In the genomic region with DNA sequence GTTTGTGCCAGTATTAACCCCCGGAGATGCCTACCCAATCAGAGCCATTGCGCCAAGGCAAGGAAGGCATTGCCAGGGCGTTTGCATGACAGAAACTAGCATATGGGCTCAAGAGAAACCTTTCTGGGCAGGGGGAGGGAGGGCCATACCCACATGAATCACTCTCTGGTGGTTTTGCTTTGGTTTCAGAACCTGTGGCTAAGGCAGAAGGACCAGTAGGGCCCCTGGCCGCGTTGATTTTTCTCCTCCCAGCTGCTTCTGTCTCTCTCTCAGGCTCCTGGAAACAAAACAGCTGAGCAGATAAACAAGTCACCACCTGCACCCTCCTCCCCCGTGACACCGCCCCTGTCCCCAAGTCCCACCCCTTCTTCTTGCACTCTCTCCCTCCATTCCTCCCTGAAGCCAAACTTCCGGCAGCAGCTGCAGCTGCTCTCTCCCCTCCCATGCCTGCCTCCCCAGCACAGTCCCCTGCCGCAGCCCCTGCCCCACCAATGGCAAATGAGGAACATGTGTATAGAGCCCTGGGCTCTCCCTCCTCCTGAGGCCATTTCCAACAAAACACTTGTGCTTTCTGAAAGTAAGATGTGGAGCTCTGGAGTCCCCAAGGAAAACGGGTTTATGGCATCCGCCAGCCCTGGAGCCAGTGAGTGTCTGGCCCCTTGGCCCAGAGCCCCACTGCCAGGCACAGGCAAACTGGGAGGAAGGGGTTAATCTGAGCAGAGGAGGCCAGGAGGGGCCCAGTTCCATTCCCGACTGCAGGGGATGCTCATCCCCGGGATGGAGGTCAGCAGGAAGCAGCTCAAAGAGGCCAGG, we compare ENCODE assay signal across 8 cellular contexts. TPM values are rescaled to one million over a fixed set of nuclear protein-coding genes. Genes with fewer than 3 reads are reported as not detected.
DNase-seq lines count a peak whose midpoint lies in the region; ATAC-seq and TF ChIP-seq lines count a peak whose summit lies in the region.

No MANE protein-coding gene starts in this region.

- TF ChIP-seq CTCF in astrocyte of the spinal cord (IDR thresholded peaks at IDR 0.05; ENCODE audit: low read depth, low read length) = no peak
- no peak for TF ChIP-seq CTCF in lower lobe of right lung (IDR thresholded peaks at IDR 0.05)

- in situ Hi-C loops in astrocyte of the spinal cord (cut with HindIII; ENCODE audit: low sequenced_read_pairs) = no loop called here

- TF ChIP-seq POLR2A in GM18505 (IDR thresholded peaks at IDR 0.05; ENCODE audit: borderline replicate concordance, extremely low read depth, insufficient read depth, insufficient read length) = no peak

- H3K27ac ChIP-seq in lower lobe of right lung = peak overlapping the region; percentile 48

- DNase-seq in MV-4-11 (lab: John Stamatoyannopoulos, UW) = peak; percentile 98
- peak; percentile 63 for DNase-seq in SIG-M5 treated with dmso at 0.1 percent for 504 hours (lab: John Stamatoyannopoulos, UW; ENCODE audit: unreplicated experiment)
- DNase-seq in astrocyte of the spinal cord (ENCODE audit: low read depth, low spot score) = peak; percentile 60
- DNase-seq in lower lobe of right lung = peak; percentile 60
- peak; percentile 73 for DNase-seq in stimulated activated CD8-positive, alpha-beta memory T cell treated with anti-CD3 and anti-CD28 coated beads, Interleukin-4, amount 100 ng/mL, for 48 hours
- DNase-seq in DMS114 treated with DMSO at 0.1 percent for 48 hours (lab: John Stamatoyannopoulos, UW; ENCODE audit: unreplicated experiment) = no peak

- H3K36me3 ChIP-seq in lower lobe of right lung = no peaks in the 10 kb centered on the region

- H3K4me1 ChIP-seq in lower lobe of right lung = peaks cover 12% of the 10 kb centered on the region

- H3K9me3 ChIP-seq in lower lobe of right lung = no peaks in the 10 kb centered on the region

- ATAC-seq in GM18505 (IDR thresholded peaks at IDR 0.05; ENCODE audit: unreplicated experiment) = peak; percentile 85
- peak; percentile 88 for ATAC-seq in HG02571 (IDR thresholded peaks at IDR 0.05; ENCODE audit: unreplicated experiment)
- peak; percentile 83 to 91 for ATAC-seq in lower lobe of right lung

- no peak overlapping the region for H3K4me3 ChIP-seq in astrocyte of the spinal cord (ENCODE audit: low read depth, low read length)
- peak overlapping the region; percentile 25 for H3K4me3 ChIP-seq in lower lobe of right lung

- no peaks in the 10 kb centered on the region for H3K27me3 ChIP-seq in lower lobe of right lung (ENCODE audit: low read depth)

- intact Hi-C loops in lower lobe of right lung (cut with DNase I) = no loop called here

RNA-seq across cellular contexts. Expression of a gene that starts 39.0 kb away (rescaled TPM):
- 110 TPM for total RNA-seq in lower lobe of right lung
